Comparison of ENCODE assay signal across 9 cellular contexts in the genomic region with DNA sequence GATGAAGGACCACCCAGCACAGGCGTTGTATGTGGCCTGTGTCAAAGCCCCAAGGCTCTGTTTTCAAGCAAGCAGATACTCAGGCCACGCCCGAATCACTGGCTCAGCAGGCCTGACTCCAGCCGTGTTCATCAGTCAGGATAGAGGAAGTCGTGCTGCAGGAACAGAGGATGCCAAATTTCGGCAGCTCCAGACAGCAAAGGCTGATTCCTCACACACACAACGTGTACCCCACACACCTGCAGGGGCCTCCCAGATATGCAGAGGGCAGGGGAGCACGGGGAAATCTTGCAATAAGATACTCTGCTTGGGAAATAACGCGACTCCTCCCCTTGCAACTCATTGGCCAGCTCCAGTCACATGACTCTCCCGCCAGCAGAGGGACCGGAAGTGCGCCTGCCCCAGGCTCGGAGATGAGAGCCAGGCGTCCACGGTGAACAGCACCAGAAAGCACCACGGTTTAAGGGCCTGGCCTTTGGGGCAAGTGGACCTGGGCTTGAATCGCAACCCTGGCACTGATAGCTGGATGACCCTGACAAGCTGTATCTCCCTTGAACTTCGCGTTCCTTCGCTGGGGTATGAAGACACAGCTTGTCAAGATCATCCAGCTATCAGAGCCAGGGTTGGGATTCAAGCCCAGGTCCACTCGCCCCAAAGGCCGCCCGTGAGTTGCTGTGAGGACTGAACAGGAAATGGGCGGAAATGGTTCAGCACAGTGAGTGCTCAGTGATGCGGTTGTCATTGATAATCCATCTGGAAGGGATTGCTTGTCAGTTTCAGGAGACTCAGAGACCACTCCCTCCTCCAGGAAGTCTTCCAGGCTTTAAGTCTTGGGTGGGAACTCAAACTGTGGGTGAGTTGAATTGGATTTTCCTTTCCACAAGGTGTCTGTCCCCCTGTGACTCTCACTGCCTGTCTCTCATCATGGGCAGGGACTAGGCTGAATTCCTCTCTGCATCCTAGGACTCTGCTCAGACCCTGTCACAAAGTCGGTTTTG.
A peak's percentile ranks its signal among the peaks of the same experiment; 100 is the strongest.
DNase-seq lines count a peak whose midpoint lies in the region; TF ChIP-seq lines count a peak whose summit lies in the region.
"Had no signal": no experiment of that assay in that cellular context is flagged by ENCODE, and none has a peak within 500 bp of the region (broad histone marks: within the 10 kb centered on the region; RNA-seq: fewer than 3 reads in every experiment).

No MANE protein-coding gene starts in this region.

- H3K4me1 Mint-ChIP-seq in H9: peaks cover 5 to 10% of the 10 kb centered on the region in 2 experiments; a peak in 3 of 4 replicates
- peaks cover 17% of the 10 kb centered on the region for H3K4me1 Mint-ChIP-seq in osteocyte (ENCODE audit: unreplicated experiment)
- peaks cover 12% of the 10 kb centered on the region for H3K4me1 Mint-ChIP-seq in endothelial cell (ENCODE audit: unreplicated experiment)

- no peaks in the 10 kb centered on the region; the same call in none of the 2 replicates for H3K27me3 Mint-ChIP-seq in H9 (ENCODE audit: low read depth)
- no peaks in the 10 kb centered on the region for H3K27me3 Mint-ChIP-seq in osteocyte (ENCODE audit: unreplicated experiment)
- H3K27me3 Mint-ChIP-seq in endothelial cell (ENCODE audit: unreplicated experiment): peaks cover 6% of the 10 kb centered on the region

- H3K23ac ChIP-seq in H9 (ENCODE audit: insufficient read length, low read depth, low read length): no peak overlapping the region

- H3K9me3 ChIP-seq in H9 (ENCODE audit: control insufficient read depth, low read depth, low read length): no peaks in the 10 kb centered on the region
- H3K9me3 ChIP-seq in Peyer's patch: no peaks in the 10 kb centered on the region

- H3K27ac Mint-ChIP-seq in H9: no peak overlapping the region
- H3K27ac Mint-ChIP-seq in osteocyte (ENCODE audit: unreplicated experiment): no peak overlapping the region
- H3K27ac Mint-ChIP-seq in endothelial cell (ENCODE audit: unreplicated experiment): no peak overlapping the region

- H3K4me3 Mint-ChIP-seq in H9: no peak overlapping the region
- no peak overlapping the region for H3K4me3 Mint-ChIP-seq in osteocyte (ENCODE audit: unreplicated experiment)
- H3K4me3 Mint-ChIP-seq in endothelial cell (ENCODE audit: unreplicated experiment): no peak overlapping the region

- DNase-seq in H9: peak; percentile 41
- DNase-seq in Peyer's patch: peak; percentile 38 to 51 (median 51)
- peak; percentile 39 for DNase-seq in fibroblast of peridontal ligament (ENCODE audit: extremely low read depth)
- peak; percentile 76 for DNase-seq in osteocyte (ENCODE audit: extremely low spot score, unreplicated experiment)
- DNase-seq in endothelial cell (ENCODE audit: low spot score): no peak
- no peak for DNase-seq in NCI-H446 treated with DMSO at 0.1 percent for 48 hours (lab: John Stamatoyannopoulos, UW)
- DNase-seq in KG1 (lab: John Stamatoyannopoulos, UW): no peak
- DNase-seq in dermis blood vessel endothelial cell: no peak
- DNase-seq: glutamatergic neuron had no signal

- H2BK5ac ChIP-seq in H9 (ENCODE audit: insufficient read length, low read length): no peak overlapping the region

- no peak overlapping the region for H2BK20ac ChIP-seq in H9 (ENCODE audit: low read depth, low read length, poor library complexity, severe bottlenecking)

- no peak overlapping the region for H2BK120ac ChIP-seq in H9 (ENCODE audit: low read depth, low read length, poor library complexity, severe bottlenecking)

- H4K5ac ChIP-seq in H9 (ENCODE audit: insufficient read length, low read depth, low read length): no peak overlapping the region

- H3K4me2 ChIP-seq in H9 (ENCODE audit: insufficient read depth, insufficient read length, low read length): no peak overlapping the region

- H3K36me3 ChIP-seq in Peyer's patch: no peaks in the 10 kb centered on the region

- no CpG with 5 or more reads among the region's 27 CpGs for WGBS in H9 (ENCODE audit: extremely low coverage, insufficient read length, low lambda C conversion rate)

- no peak for TF ChIP-seq POLR2A in Peyer's patch (IDR thresholded peaks at IDR 0.05)

- no peaks in the 10 kb centered on the region for H3K79me1 ChIP-seq in H9 (ENCODE audit: insufficient read depth, low read depth, low read length, poor library complexity, severe bottlenecking)

- H3K79me2 ChIP-seq in H9 (ENCODE audit: insufficient read depth, low read length): no peaks in the 10 kb centered on the region

- H3K9me3 Mint-ChIP-seq in H9: peaks cover 3 to 4% of the 10 kb centered on the region in 2 experiments
- no peaks in the 10 kb centered on the region for H3K9me3 Mint-ChIP-seq in osteocyte (ENCODE audit: unreplicated experiment)
- no peaks in the 10 kb centered on the region for H3K9me3 Mint-ChIP-seq in endothelial cell (ENCODE audit: unreplicated experiment)

- no peak overlapping the region for H3K4me3 ChIP-seq in Peyer's patch

- TF ChIP-seq CTCF in H9 (conservative IDR thresholded peaks at IDR 0.05) (no peak), Peyer's patch (IDR thresholded peaks at IDR 0.05) (no peak), osteocyte (IDR thresholded peaks at IDR 0.05) (no peak), endothelial cell (IDR thresholded peaks at IDR 0.05; ENCODE audit: unreplicated experiment) (no peak)

- no peaks in the 10 kb centered on the region for H4K20me1 ChIP-seq in H9 (ENCODE audit: control insufficient read depth, insufficient read depth, insufficient read length)

- no peak overlapping the region for H2AFZ ChIP-seq in H9 (ENCODE audit: low read length)

- H3K36me3 Mint-ChIP-seq in H9 (ENCODE audit: insufficient read depth in 1 of 3, low read depth in 3 of 3) (peaks cover 0 to 5% (median under 1%) of the 10 kb centered on the region in 3 experiments; a peak in 3 of 7 replicates), osteocyte (ENCODE audit: unreplicated experiment) (no peaks in the 10 kb centered on the region), endothelial cell (ENCODE audit: low read depth, unreplicated experiment) (peaks cover 3% of the 10 kb centered on the region)

- H4K91ac ChIP-seq in H9 (ENCODE audit: insufficient read length, low read depth, low read length): no peak overlapping the region

- H3K18ac ChIP-seq in H9 (ENCODE audit: insufficient read length, low read depth, low read length): no peak overlapping the region

- no peak overlapping the region for H2BK15ac ChIP-seq in H9 (ENCODE audit: low read depth, low read length)

- H3K27ac ChIP-seq in H9 (ENCODE audit: insufficient read length, low read depth, low read length) (no peak overlapping the region), Peyer's patch (peak overlapping the region in 2 of 4 donors; percentile 3 to 31)

- H3T11ph ChIP-seq in H9 (ENCODE audit: low read length): no peak overlapping the region

- H4K8ac ChIP-seq in H9 (replicated peaks; ENCODE audit: insufficient read length, low read depth, low read length): no peak overlapping the region

- H3K4ac ChIP-seq in H9 (ENCODE audit: low read depth, low read length): no peak overlapping the region

- H3K27me3 ChIP-seq in H9 (ENCODE audit: insufficient read depth, low read length): no peaks in the 10 kb centered on the region
- no peaks in the 10 kb centered on the region for H3K27me3 ChIP-seq in Peyer's patch

- H2BK12ac ChIP-seq in H9 (ENCODE audit: insufficient read length, low read depth, low read length): no peak overlapping the region

- H3K4me1 ChIP-seq in H9 (ENCODE audit: insufficient read depth, low read length): peaks cover 2% of the 10 kb centered on the region; the same call in 1 of the 2 replicates
- H3K4me1 ChIP-seq in Peyer's patch: no peaks in the 10 kb centered on the region

- H2AK5ac ChIP-seq in H9 (ENCODE audit: insufficient read length, low read length): no peak overlapping the region

- H3K56ac ChIP-seq in H9 (ENCODE audit: insufficient read length, low read depth, low read length): no peak overlapping the region

- H3K14ac ChIP-seq in H9 (ENCODE audit: insufficient read depth, low read length): no peak overlapping the region

- no peak overlapping the region for H3K9ac ChIP-seq in H9 (ENCODE audit: extremely low read depth, insufficient read length, low read length)

- H3K23me2 ChIP-seq in H9 (ENCODE audit: insufficient read length, low read depth, low read length, poor library complexity, severe bottlenecking): no peaks in the 10 kb centered on the region

Comparison
In these comparisons a context has a peak if more than half of its experiments do, and no peak if none do; other contexts are left out.
1. DNase-seq: peak in H9 (single experiment), Peyer's patch (3 of 3), fibroblast of peridontal ligament (single experiment) and osteocyte (single experiment); none in endothelial cell (single experiment), NCI-H446 treated with DMSO at 0.1 percent for 48 hours (single experiment), KG1 (single experiment) and dermis blood vessel endothelial cell (single experiment).